16 cellular contexts compared by ENCODE assay signal in genomic region chr2:213156682-213157081, GRCh38.
"Had no signal": no experiment of that assay in that cellular context is flagged by ENCODE, and none has a peak within 500 bp of the region (broad histone marks: within the 10 kb centered on the region; RNA-seq: fewer than 3 reads in every experiment).

No MANE protein-coding gene starts in this region.

- H3K36me3 ChIP-seq: adrenal gland, gastroesophageal sphincter, heart right ventricle, neutrophil, suprapubic skin had no signal

- H3K9me3 ChIP-seq: adrenal gland, gastroesophageal sphincter, heart right ventricle, neutrophil, suprapubic skin had no signal

- H3K27me3 ChIP-seq: adrenal gland, gastroesophageal sphincter, suprapubic skin had no signal

- H3K27ac ChIP-seq: adrenal gland, epithelial cell of prostate, gastroesophageal sphincter, heart right ventricle, neutrophil, suprapubic skin had no signal

- H3K4me3 ChIP-seq: adrenal gland, gastroesophageal sphincter, heart right ventricle, suprapubic skin had no signal

- ATAC-seq: activated CD8-positive, alpha-beta memory T cell treated with anti-CD3 and anti-CD28 coated beads, Interleukin-2, amount 10 ng/mL, durations not matched to agents 7 days and 5 days; gastroesophageal sphincter had no signal

- DNase-seq: activated CD4-positive, alpha-beta T cell treated with anti-CD3 and anti-CD28 coated beads, Interleukin-2, amount 50 U/mL, for 4 hours; activated CD4-positive, CD25-positive, alpha-beta regulatory T cell treated with anti-CD3 and anti-CD28 coated beads, Interleukin-2, amount 50 U/mL, for 72 hours; activated CD8-positive, alpha-beta memory T cell treated with anti-CD3 and anti-CD28 coated beads, Interleukin-2, amount 10 ng/mL, durations not matched to agents 7 days and 5 days; activated naive CD4-positive, alpha-beta T cell treated with anti-CD3 and anti-CD28 coated beads, Interleukin-2, amount 10 ng/mL, durations not matched to agents 7 days and 5 days; activated T-cell treated with anti-CD3 and anti-CD28 coated beads, Interleukin-2, amount 50 U/mL, for 24 hours; adrenal gland; dermis blood vessel endothelial cell; heart right ventricle; natural killer cell; stimulated activated CD4-positive, alpha-beta T cell treated with anti-CD3 and anti-CD28 coated beads, Interleukin-12 subunit alpha, Interleukin-12 subunit beta, amount 100 ng/mL, for 4 hours; stimulated activated CD4-positive, alpha-beta T cell treated with anti-CD3 and anti-CD28 coated beads, Interleukin-2, amount 100 ng/mL, for 24 hours; stimulated activated naive CD4-positive, alpha-beta T cell had no signal
